ENCODE assay signal across 1 cellular context in genomic region chr2:62485780-62486765, GRCh38.
TF ChIP-seq lines count a peak whose summit lies in the region.

No MANE protein-coding gene starts in this region.

TF ChIP-seq in GM23338, 12 proteins besides CTCF, POLR2A, EP300 and RAD21 (continued from another document):
- TF ChIP-seq POLR2AphosphoS5 (IDR thresholded peaks at IDR 0.05; ENCODE audit: low read depth) (no peak), ETS1 (IDR thresholded peaks at IDR 0.05) (no peak), EZH2 (IDR thresholded peaks at IDR 0.05; ENCODE audit: low read depth, unreplicated experiment) (no peak), EZH2phosphoT487 (IDR thresholded peaks at IDR 0.05; ENCODE audit: unreplicated experiment) (no peak), JUNB (IDR thresholded peaks at IDR 0.05; ENCODE audit: unreplicated experiment) (no peak), ZNF331 (CRISPR knock-in tag; IDR thresholded peaks at IDR 0.05; ENCODE audit: low read depth) (no peak), CREB1 (CRISPR knock-in tag; IDR thresholded peaks at IDR 0.05; ENCODE audit: low read depth) (no peak), REST (IDR thresholded peaks at IDR 0.05; ENCODE audit: unreplicated experiment) (no peak)
TF ChIP-seq in GM23338: peak in this region for 0.
